In genomic region chr10:68406111-68406814, GRCh38 we compare ENCODE assay signal across 8 cellular contexts. TPM values are rescaled to one million over a fixed set of nuclear protein-coding genes. Genes with fewer than 3 reads are reported as not detected.
DNase-seq lines count a peak whose midpoint lies in the region; ATAC-seq and TF ChIP-seq lines count a peak whose summit lies in the region.

No MANE protein-coding gene starts in this region.

- H3K36me3 ChIP-seq in CD4-positive, alpha-beta memory T cell (ENCODE audit: insufficient read depth, low read length), result no peaks in the 10 kb centered on the region

- peak overlapping the region; percentile 89 to 95 (median 90) for H3K4me3 Mint-ChIP-seq in CD4-positive, alpha-beta memory T cell
- peak overlapping the region; percentile 92 for H3K4me3 Mint-ChIP-seq in neural crest cell
- peak overlapping the region; percentile 91 for H3K4me3 Mint-ChIP-seq in type B pancreatic cell

- CTCF ChIA-PET in CD4-positive, alpha-beta memory T cell (lab: Charles Lee; ENCODE audit: partially characterized antibody), result interaction anchor here (0.6 to 1.3 kb wide), 8 partner anchors 8 to 353 kb away, joined by 3 to 5 read pairs (median 4); no protein-coding TSS in a partner anchor

- peak overlapping the region; percentile 65 to 91 (median 84) for H3K27ac Mint-ChIP-seq in CD4-positive, alpha-beta memory T cell
- H3K27ac Mint-ChIP-seq in neural crest cell (ENCODE audit: unreplicated experiment), result peak overlapping the region; percentile 93
- peak overlapping the region; percentile 89 for H3K27ac Mint-ChIP-seq in type B pancreatic cell

- no peak for TF ChIP-seq CTCF in neural crest cell (conservative IDR thresholded peaks at IDR 0.05)
- TF ChIP-seq CTCF in type B pancreatic cell (conservative IDR thresholded peaks at IDR 0.05), result no peak

- peak overlapping the region; percentile 89 to 94 for H3K4me3 ChIP-seq in CD4-positive, alpha-beta memory T cell (ENCODE audit: low read length in 2 of 2)

- POLR2A ChIA-PET in CD4-positive, alpha-beta memory T cell (lab: Charles Lee; ENCODE audit: partially characterized antibody), result interaction anchor here (0.5 to 3.0 kb wide), 5 partner anchors 8 to 642 kb away, joined by 3 to 26 read pairs (median 3); partner anchors contain the start of genes DDX50, HNRNPH3 and PBLD

- intact Hi-C loops in CD4-positive, alpha-beta memory T cell (cut with micrococcal nuclease), result loop anchor here (5.0 kb wide), 2 partner anchors 74 to 194 kb away; partner anchors contain the start of genes HNRNPH3 and PBLD

- H3K4me1 ChIP-seq in CD4-positive, alpha-beta memory T cell (ENCODE audit: insufficient read depth, low read length), result peaks cover 22% of the 10 kb centered on the region

- no peak for DNase-seq in CD4-positive, alpha-beta memory T cell
- peak; percentile 61 for DNase-seq in GM19238 (ENCODE audit: insufficient read length, low spot score)
- peak; percentile 9 for DNase-seq in NCI-H82 treated with DMSO at 0.1 percent for 48 hours (lab: John Stamatoyannopoulos, UW; ENCODE audit: unreplicated experiment)
- DNase-seq in activated naive CD4-positive, alpha-beta T cell treated with Interleukin-2 at 50 U/mL for 16 hours, result peak; percentile 47
- peak; percentile 52 for DNase-seq in foreskin melanocyte
- peak; percentile 65 for DNase-seq in neural crest cell (ENCODE audit: low read depth, low spot score)
- DNase-seq in type B pancreatic cell (ENCODE audit: extremely low spot score, unreplicated experiment), result peak; percentile 79

- H3K36me3 Mint-ChIP-seq in CD4-positive, alpha-beta memory T cell, result peaks cover 6 to 12% of the 10 kb centered on the region in 2 donors
- H3K36me3 Mint-ChIP-seq in neural crest cell (ENCODE audit: low read depth) (no peaks in the 10 kb centered on the region), type B pancreatic cell (peaks cover 4% of the 10 kb centered on the region)

- no peaks in the 10 kb centered on the region for H3K9me3 Mint-ChIP-seq in CD4-positive, alpha-beta memory T cell
- no peaks in the 10 kb centered on the region for H3K9me3 Mint-ChIP-seq in neural crest cell
- no peaks in the 10 kb centered on the region for H3K9me3 Mint-ChIP-seq in type B pancreatic cell

- H3K4me1 Mint-ChIP-seq in CD4-positive, alpha-beta memory T cell, result peaks cover 16 to 18% (median 18%) of the 10 kb centered on the region in 4 donors
- H3K4me1 Mint-ChIP-seq in neural crest cell (peaks cover 24% of the 10 kb centered on the region), type B pancreatic cell (ENCODE audit: unreplicated experiment) (peaks cover 16% of the 10 kb centered on the region)

- ATAC-seq in HG03280 (IDR thresholded peaks at IDR 0.05; ENCODE audit: unreplicated experiment), result peak; percentile 23

- no peaks in the 10 kb centered on the region for H3K27me3 ChIP-seq in CD4-positive, alpha-beta memory T cell (ENCODE audit: insufficient read depth, low read length)

- peak overlapping the region; percentile 74 for H3K27ac ChIP-seq in CD4-positive, alpha-beta memory T cell (ENCODE audit: low read depth, low read length)

- no peaks in the 10 kb centered on the region for H3K27me3 Mint-ChIP-seq in CD4-positive, alpha-beta memory T cell
- H3K27me3 Mint-ChIP-seq in neural crest cell (ENCODE audit: low read depth), result no peaks in the 10 kb centered on the region
- no peaks in the 10 kb centered on the region for H3K27me3 Mint-ChIP-seq in type B pancreatic cell

- H3K9me3 ChIP-seq in CD4-positive, alpha-beta memory T cell (ENCODE audit: control insufficient read depth in 1 of 2, low read length in 2 of 2), result no peaks in the 10 kb centered on the region

RNA-seq across cellular contexts. Expression of gene RUFY2, which starts 0.8 kb away (rescaled TPM):
- 10 to 100 TPM; 24.6 to 24.9 TPM for total RNA-seq in CD4-positive, alpha-beta memory T cell
- polyA plus RNA-seq in CD4-positive, alpha-beta memory T cell, result 1 to 10 TPM; 2.0 to 7.2 TPM
- total RNA-seq in neural crest cell, result 22.4 and 26.6 TPM in 2 replicates
- total RNA-seq in type B pancreatic cell (ENCODE audit: low replicate concordance), result 15.1 and 21.3 TPM in 2 replicates

Comparison
In these comparisons a context has a peak if more than half of its experiments do, and no peak if none do; other contexts are left out.
1. DNase-seq: peak in GM19238 (single experiment), NCI-H82 treated with DMSO at 0.1 percent for 48 hours (single experiment), activated naive CD4-positive, alpha-beta T cell treated with Interleukin-2 at 50 U/mL for 16 hours (single experiment), foreskin melanocyte (single experiment), neural crest cell (single experiment) and type B pancreatic cell (single experiment); none in CD4-positive, alpha-beta memory T cell (0 of 5).
2. Peak in every context shown above with its lines, with median percentiles within 50 percentile points of each other: H3K27ac Mint-ChIP-seq and H3K4me3 Mint-ChIP-seq.